Comparison of ENCODE assay signal across 8 cellular contexts in genomic region chr1:8423134-8423701, GRCh38.
DNase-seq lines count a peak whose midpoint lies in the region; ATAC-seq and TF ChIP-seq lines count a peak whose summit lies in the region.

No MANE protein-coding gene starts in this region.

- peaks cover 39% of the 10 kb centered on the region for H3K36me3 ChIP-seq in Karpas-422 (ENCODE audit: insufficient read depth, low read length)
- no peaks in the 10 kb centered on the region for H3K36me3 ChIP-seq in ovary

- H3K27me3 ChIP-seq in Karpas-422 (ENCODE audit: low read length) (no peaks in the 10 kb centered on the region), ovary (no peaks in the 10 kb centered on the region)

- H3K4me3 ChIP-seq in Karpas-422 (ENCODE audit: low read length): peak overlapping the region; percentile 77
- peak overlapping the region; percentile 88 for H3K4me3 ChIP-seq in fibroblast of the aortic adventitia (ENCODE audit: low read depth, low read length)
- peak overlapping the region; percentile 77 for H3K4me3 ChIP-seq in ovary

- H4K20me1 ChIP-seq in Karpas-422 (ENCODE audit: insufficient read depth, low read depth, low read length): peaks cover 27% of the 10 kb centered on the region; the same call in 1 of the 2 replicates

- peaks cover 73% of the 10 kb centered on the region for H3K4me1 ChIP-seq in Karpas-422 (ENCODE audit: low read length)
- peaks cover 27% of the 10 kb centered on the region for H3K4me1 ChIP-seq in ovary (ENCODE audit: insufficient read depth)

- H3K9me3 ChIP-seq in Karpas-422 (ENCODE audit: low read length) (no peaks in the 10 kb centered on the region), ovary (no peaks in the 10 kb centered on the region)

- no peaks in the 10 kb centered on the region for H3K9me2 ChIP-seq in Karpas-422 (replicated peaks; ENCODE audit: insufficient read depth, low read length)

- no peak for TF ChIP-seq EP300 in ovary (IDR thresholded peaks at IDR 0.05)

- H3K27ac ChIP-seq in Karpas-422 (ENCODE audit: low read length): peak overlapping the region; percentile 92
- H3K27ac ChIP-seq in ovary: peak overlapping the region; percentile 92 to 96

- no peak overlapping the region for H2AFZ ChIP-seq in Karpas-422 (ENCODE audit: low read length)

- TF ChIP-seq POLR2A in ovary (IDR thresholded peaks at IDR 0.05): no peak

- no peak for ATAC-seq in GM18868 (IDR thresholded peaks at IDR 0.05; ENCODE audit: unreplicated experiment)

- no peak for TF ChIP-seq CTCF in fibroblast of the aortic adventitia (IDR thresholded peaks at IDR 0.05; ENCODE audit: insufficient read depth, low read length)
- no peak for TF ChIP-seq CTCF in ovary (IDR thresholded peaks at IDR 0.05)

- WGBS in ovary, 3 donors: 0 to 1% (median 1%) methylated on average over 37 to 38 of the region's 38 CpGs

- intact Hi-C loops in ovary (cut with DNase I): no loop called here

- H3K9ac ChIP-seq in Karpas-422 (ENCODE audit: low read length): peak overlapping the region; percentile 91

- H3K79me2 ChIP-seq in Karpas-422 (ENCODE audit: low read length): peaks cover 65% of the 10 kb centered on the region

- H3K4me2 ChIP-seq in Karpas-422 (ENCODE audit: low read depth, low read length, poor library complexity, severe bottlenecking): peak overlapping the region; percentile 92

- DNase-seq in D341Med (ENCODE audit: low spot score) (peak; percentile 60), Karpas-422 (peak; percentile 71), activated T-cell treated with anti-CD3 and anti-CD28 coated beads for 24 hours (ENCODE audit: low read depth) (peak; percentile 20), fibroblast of the aortic adventitia (ENCODE audit: low read depth) (no peak), ovary (peak; percentile 42 to 65 (median 50)), NOMO-1 treated with DMSO at 0.1 percent for 48 hours (lab: John Stamatoyannopoulos, UW; ENCODE audit: unreplicated experiment) (no peak), amniotic stem cell (lab: John Stamatoyannopoulos, UW) (no peak)

Comparison
In these comparisons a context has a peak if more than half of its experiments do, and no peak if none do; other contexts are left out.
1. DNase-seq: peak in D341Med (single experiment), Karpas-422 (single experiment), activated T-cell treated with anti-CD3 and anti-CD28 coated beads for 24 hours (single experiment) and ovary (5 of 5); none in fibroblast of the aortic adventitia (single experiment), NOMO-1 treated with DMSO at 0.1 percent for 48 hours (single experiment) and amniotic stem cell (single experiment).
2. Peak in every context shown above with its lines, with median percentiles within 50 percentile points of each other: H3K4me3 ChIP-seq.